9 cellular contexts compared by ENCODE assay signal in the genomic region with DNA sequence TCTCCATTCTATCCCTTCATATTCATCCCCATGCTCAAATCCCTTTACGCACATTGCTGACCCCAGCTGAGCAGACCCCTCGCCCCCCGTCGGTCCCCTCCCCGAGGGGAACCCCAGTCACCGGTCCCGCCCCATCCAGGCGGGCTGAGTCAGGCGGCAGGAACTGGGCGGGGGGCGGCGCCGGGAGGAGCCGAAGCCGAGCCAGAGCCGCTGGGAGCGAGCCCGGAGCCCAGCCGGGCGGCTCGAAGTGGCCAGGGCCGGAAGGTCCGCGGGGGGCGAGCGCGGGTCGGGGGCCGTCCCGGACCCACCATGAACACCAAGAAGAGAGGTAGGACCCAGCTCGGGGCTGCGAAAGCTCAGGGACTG. TPM values are rescaled to one million over a fixed set of nuclear protein-coding genes. Genes with fewer than 3 reads are reported as not detected.
DNase-seq lines count a peak whose midpoint lies in the region; ATAC-seq lines count a peak whose summit lies in the region.
"Had no signal": no experiment of that assay in that cellular context is flagged by ENCODE, and none has a peak within 500 bp of the region (broad histone marks: within the 10 kb centered on the region; RNA-seq: fewer than 3 reads in every experiment).

No MANE protein-coding gene starts in this region.

- peaks cover 28% of the 10 kb centered on the region for H3K36me3 ChIP-seq in HUES6 (ENCODE audit: control insufficient read depth, insufficient read depth, low read length)

- peak overlapping the region; percentile 76 for H3K4me3 ChIP-seq in HUES6 (ENCODE audit: low read depth, low read length)

- H3K9me3 ChIP-seq in HUES6 (ENCODE audit: control insufficient read depth, insufficient read depth, low read depth, low read length) = no peaks in the 10 kb centered on the region

- ATAC-seq in esophagus mucosa = peak; percentile 62

- DNase-seq in ELR (ENCODE audit: low read depth) (peak; percentile 77), activated T-cell treated with anti-CD3 and anti-CD28 coated beads for 48 hours (ENCODE audit: low read depth) (peak; percentile 28), myocyte (ENCODE audit: low read depth) (peak; percentile 32), ureter (ENCODE audit: low spot score) (peak; percentile 73), HPDE6-E6E7 (ENCODE audit: extremely low spot score) (no peak)
- DNase-seq in NK-92 treated with Interleukin-12 subunit alpha and Interleukin-12 subunit beta, amount 100 ng/mL, for 24 hours (lab: John Stamatoyannopoulos, UW) = no peak

- H3K27ac ChIP-seq in HUES6 (ENCODE audit: low read depth, low read length) = peak overlapping the region; percentile 69; the same call in 1 of the 2 replicates
- H3K27ac ChIP-seq: KMS-11 had no signal

- peaks cover 15% of the 10 kb centered on the region; the same call in 1 of the 2 replicates for H3K4me1 ChIP-seq in HUES6 (ENCODE audit: control insufficient read depth, insufficient read depth, low read length)

- peaks cover 59% of the 10 kb centered on the region for H3K27me3 ChIP-seq in HUES6 (ENCODE audit: control insufficient read depth, insufficient read depth, low read length)

- H3K9ac ChIP-seq in HUES6 (ENCODE audit: low read length) = peak overlapping the region; percentile 59
- H3K9ac ChIP-seq: KMS-11 had no signal

RNA-seq across cellular contexts. Expression of a gene that starts 8.6 kb away (rescaled TPM):
- total RNA-seq in esophagus mucosa (14.3 TPM), myocyte (32.4 and 37.8 TPM in 2 replicates), ureter (57.6 TPM)
- polyA plus RNA-seq in myocyte (2012) = 66.9 TPM

RNA-seq across cellular contexts. Expression of a gene that starts 25.1 kb away (rescaled TPM):
- total RNA-seq in esophagus mucosa = 28.3 TPM
- total RNA-seq in myocyte = 27.9 and 35.7 TPM in 2 replicates
- 20.0 TPM for polyA plus RNA-seq in myocyte (2012)
- total RNA-seq in ureter = 54.6 TPM

RNA-seq across cellular contexts. Expression of a gene that starts 53.9 kb away (rescaled TPM):
- total RNA-seq in esophagus mucosa = not detected
- total RNA-seq in myocyte = not detected in 2 replicates
- polyA plus RNA-seq in myocyte (2012) = 0.14 TPM
- total RNA-seq in ureter = not detected

RNA-seq across cellular contexts. Expression of a gene that starts 56.3 kb away (rescaled TPM):
- total RNA-seq in esophagus mucosa (80.9 TPM), myocyte (190 and 234 TPM in 2 replicates), ureter (89.2 TPM)
- polyA plus RNA-seq in myocyte (2012) = 165 TPM

Comparison
In these comparisons a context has a peak if more than half of its experiments do, and no peak if none do; other contexts are left out.
1. DNase-seq: peak in ELR (single experiment), activated T-cell treated with anti-CD3 and anti-CD28 coated beads for 48 hours (single experiment), myocyte (single experiment) and ureter (single experiment); none in NK-92 treated with Interleukin-12 subunit alpha and Interleukin-12 subunit beta, amount 100 ng/mL, for 24 hours (single experiment) and HPDE6-E6E7 (single experiment).